In genomic region chr6:108115598-108116058, GRCh38 we compare ENCODE assay signal across 8 cellular contexts. TPM values are rescaled to one million over a fixed set of nuclear protein-coding genes. Genes with fewer than 3 reads are reported as not detected.
DNase-seq lines count a peak whose midpoint lies in the region; ATAC-seq and TF ChIP-seq lines count a peak whose summit lies in the region.

No MANE protein-coding gene starts in this region.

- H3K4me3 Mint-ChIP-seq in Caco-2 (ENCODE audit: unreplicated experiment): peak overlapping the region; percentile 54

- H3K9me2 ChIP-seq in HCT116 (ENCODE audit: insufficient read depth): no peaks in the 10 kb centered on the region

- H3K4me1 ChIP-seq in Caco-2 (no peaks in the 10 kb centered on the region), HCT116 (ENCODE audit: control insufficient read depth in 1 of 2, insufficient read depth in 2 of 2, low read length in 2 of 2) (no peaks in the 10 kb centered on the region), esophagus (ENCODE audit: control insufficient read depth in 2 of 2, insufficient read depth in 2 of 2, low read length in 1 of 2) (peaks cover 3 to 17% of the 10 kb centered on the region in 2 donors), neutrophil (ENCODE audit: control insufficient read depth in 1 of 2, insufficient read depth in 1 of 2, low read depth in 1 of 2, low read length in 1 of 2) (peaks cover 52 to 66% of the 10 kb centered on the region in 2 experiments)

- intact Hi-C loops in Caco-2 (cut with micrococcal nuclease; ENCODE audit: unreplicated experiment): loop anchor here (5.0 kb wide), 2 partner anchors 42 to 147 kb away; partner anchors contain the start of gene SNX3
- intact Hi-C loops in HCT116 (cut with micrococcal nuclease): loop anchor here (10.0 kb wide), 2 partner anchors 149 to 249 kb away; partner anchors contain the start of gene SNX3

- peak; percentile 43 to 68 for TF ChIP-seq CTCF in Caco-2 (IDR thresholded peaks at IDR 0.05; ENCODE audit: insufficient read depth in 1 of 2, low read depth in 1 of 2, low read length in 1 of 2, severe bottlenecking in 1 of 2, unreplicated experiment in 1 of 2)
- peak; percentile 36 to 71 (median 63); a peak in 5 of 6 replicates for TF ChIP-seq CTCF in HCT116 (IDR thresholded peaks at IDR 0.05 in 2 of 3, conservative IDR thresholded peaks at IDR 0.05 in 1 of 3; ENCODE audit: borderline replicate concordance in 1 of 3, insufficient read depth in 1 of 3, low read depth in 2 of 3, low read length in 2 of 3)
- TF ChIP-seq CTCF in neutrophil (IDR thresholded peaks at IDR 0.05): no peak

- H3K36me3 Mint-ChIP-seq in Caco-2 (ENCODE audit: insufficient read depth, unreplicated experiment): no peaks in the 10 kb centered on the region

- TF ChIP-seq POLR2A in HCT116 (IDR thresholded peaks at IDR 0.05; ENCODE audit: borderline replicate concordance, extremely low read depth, insufficient read depth, insufficient read length): no peak

- no peaks in the 10 kb centered on the region for H3K27me3 ChIP-seq in Caco-2 (replicated peaks; ENCODE audit: control insufficient read depth, insufficient read depth, low read length)
- H3K27me3 ChIP-seq in HCT116 (ENCODE audit: insufficient read depth, low read length): no peaks in the 10 kb centered on the region
- H3K27me3 ChIP-seq in esophagus (ENCODE audit: control insufficient read depth in 1 of 2, insufficient read depth in 2 of 2, low read length in 2 of 2): peaks cover 2 to 17% of the 10 kb centered on the region in 2 donors
- H3K27me3 ChIP-seq in neutrophil: peaks cover 100% of the 10 kb centered on the region

- POLR2A ChIA-PET in Caco-2 (lab: Charles Lee) (no interaction called here), HCT116 (lab: Charles Lee) (no interaction called here)

- H3K79me2 ChIP-seq in HCT116 (ENCODE audit: insufficient read depth, low read length): no peaks in the 10 kb centered on the region

- H3K27ac ChIP-seq in HCT116 (ENCODE audit: low read depth, low read length): no peak overlapping the region
- H3K27ac ChIP-seq in esophagus (ENCODE audit: low read depth in 2 of 2, low read length in 1 of 2): no peak overlapping the region
- H3K27ac ChIP-seq in neutrophil: no peak overlapping the region

- peaks cover 7% of the 10 kb centered on the region for H3K4me1 Mint-ChIP-seq in Caco-2 (ENCODE audit: low read depth, unreplicated experiment)

- WGBS in esophagus, 2 donors: 11 to 20% methylated on average over 20 of the region's 20 CpGs

- no peaks in the 10 kb centered on the region for H3K27me3 Mint-ChIP-seq in Caco-2 (ENCODE audit: insufficient read depth, unreplicated experiment)

- 0 out of 2 replicates have a peak overlapping the region, but pooled peaks have one; percentile 25 for H3K4me2 ChIP-seq in HCT116 (ENCODE audit: low read length)

- H3K4me3 ChIP-seq in Caco-2 (ENCODE audit: low read depth, low read length): no peak overlapping the region
- H3K4me3 ChIP-seq in HCT116 (replicated peaks in 1 of 2; ENCODE audit: low read depth in 1 of 2, low read length in 2 of 2): no peak overlapping the region
- H3K4me3 ChIP-seq in esophagus (ENCODE audit: low read depth in 1 of 2, low read length in 2 of 2): peak overlapping the region; percentile 34 to 41
- peak overlapping the region; percentile 24 to 58 for H3K4me3 ChIP-seq in neutrophil (ENCODE audit: low read depth in 1 of 2, low read length in 1 of 2)

- DNase-seq in Caco-2: peak; percentile 63 to 65
- DNase-seq in HCT116 (ENCODE audit: low read depth, low spot score): peak; percentile 41
- DNase-seq in KG1 (lab: John Stamatoyannopoulos, UW): no peak
- no peak for DNase-seq in ureter (ENCODE audit: low spot score)

- CTCF ChIA-PET in Caco-2 (lab: Charles Lee) (no interaction called here), HCT116 (lab: Charles Lee) (no interaction called here)

- H3K36me3 ChIP-seq in Caco-2 (ENCODE audit: control insufficient read depth, insufficient read depth, low read length) (no peaks in the 10 kb centered on the region), HCT116 (ENCODE audit: control insufficient read depth in 1 of 2, insufficient read depth in 2 of 2, low read length in 2 of 2) (no peaks in the 10 kb centered on the region), esophagus (ENCODE audit: control insufficient read depth in 2 of 2, insufficient read depth in 2 of 2, low read length in 1 of 2) (no peaks in the 10 kb centered on the region), neutrophil (no peaks in the 10 kb centered on the region)

- H3K9me3 ChIP-seq in Caco-2: no peaks in the 10 kb centered on the region
- H3K9me3 ChIP-seq in HCT116 (ENCODE audit: control insufficient read depth in 1 of 2, insufficient read depth in 1 of 2, low read depth in 1 of 2, low read length in 2 of 2): no peaks in the 10 kb centered on the region
- no peaks in the 10 kb centered on the region for H3K9me3 ChIP-seq in esophagus (ENCODE audit: control insufficient read depth in 2 of 2, insufficient read depth in 1 of 2, low read depth in 1 of 2, low read length in 1 of 2)
- H3K9me3 ChIP-seq in neutrophil: no peaks in the 10 kb centered on the region

- no peak overlapping the region for H3K27ac Mint-ChIP-seq in Caco-2 (ENCODE audit: unreplicated experiment)

- H4K20me1 ChIP-seq in HCT116 (ENCODE audit: insufficient read depth): no peaks in the 10 kb centered on the region

- no peak overlapping the region for H3K9ac ChIP-seq in HCT116 (ENCODE audit: low read length)

- peak overlapping the region; percentile 35 for H2AFZ ChIP-seq in HCT116 (ENCODE audit: low read depth, low read length, poor library complexity, severe bottlenecking)

- TF ChIP-seq RAD21 in HCT116 (IDR thresholded peaks at IDR 0.05; ENCODE audit: low read depth): peak; percentile 70

- RAD21 ChIA-PET in HCT116 (lab: Charles Lee; ENCODE audit: low non-redundant PET in 1 of 2, low total read pairs in 2 of 2, uncharacterized antibody in 2 of 2, unreplicated experiment in 2 of 2): no interaction called here

- ATAC-seq in HCT116 (peak; percentile 79), SK-N-SH treated with all-trans-retinoic acid at 6 μM for 48 hours (peak; percentile 68), GM21381 (IDR thresholded peaks at IDR 0.05; ENCODE audit: unreplicated experiment) (no peak)

- no peaks in the 10 kb centered on the region for H3K9me3 Mint-ChIP-seq in Caco-2 (ENCODE audit: unreplicated experiment)

- BruUV-seq in Caco-2 (replicated peaks; lab: Mats Ljungman, UMichigan) (no TSS peak), HCT116 (replicated peaks; lab: Mats Ljungman, UMichigan) (no TSS peak)

TF ChIP-seq in HCT116, 20 proteins besides CTCF, POLR2A, EP300 and RAD21 (continues in another document):
- no peak for TF ChIP-seq EZH2phosphoT487 (IDR thresholded peaks at IDR 0.05; ENCODE audit: borderline replicate concordance)

TF ChIP-seq in SK-N-SH treated with all-trans-retinoic acid at 6 μM for 48 hours, 23 proteins besides CTCF, POLR2A, EP300 and RAD21 (continues in another document):
- TF ChIP-seq ZNF565 (CRISPR knock-in tag; conservative IDR thresholded peaks at IDR 0.05; ENCODE audit: low read depth) (no peak), BACH2 (CRISPR knock-in tag; IDR thresholded peaks at IDR 0.05; ENCODE audit: borderline replicate concordance) (no peak), TOX (CRISPR knock-in tag; IDR thresholded peaks at IDR 0.05; ENCODE audit: borderline replicate concordance) (no peak), CSRNP3 (CRISPR knock-in tag; IDR thresholded peaks at IDR 0.05) (no peak), POU6F1 (CRISPR knock-in tag; IDR thresholded peaks at IDR 0.05; ENCODE audit: borderline replicate concordance, low read depth) (no peak), ARNTL (CRISPR knock-in tag; IDR thresholded peaks at IDR 0.05; ENCODE audit: borderline replicate concordance, low read depth) (no peak), ZC3H10 (CRISPR knock-in tag; IDR thresholded peaks at IDR 0.05) (no peak), CREB5 (CRISPR knock-in tag; IDR thresholded peaks at IDR 0.05; ENCODE audit: low read depth) (no peak)

RNA-seq across cellular contexts. Expression of gene OSTM1, which starts 41.1 kb away (rescaled TPM):
- 15.9 and 20.1 TPM in 2 replicates for total RNA-seq in Caco-2 (2022)
- 11.2 TPM for total RNA-seq in HCT116 (2021; ENCODE audit: unreplicated experiment)
- polyA plus RNA-seq in HCT116 (2012): 2.7 and 3.9 TPM in 2 replicates
- polyA plus RNA-seq in esophagus: 1 to 10 TPM; 5.7 to 6.1 TPM
- total RNA-seq in ureter: 40.3 TPM

RNA-seq across cellular contexts. Expression of gene NR2E1, which starts 50.2 kb away (rescaled TPM):
- 1.3 and 1.4 TPM in 2 replicates for total RNA-seq in Caco-2 (2022)
- not detected for total RNA-seq in HCT116 (2021; ENCODE audit: unreplicated experiment)
- polyA plus RNA-seq in HCT116 (2012): not detected in 2 replicates
- under 1 TPM; 0.02 to 0.06 TPM for polyA plus RNA-seq in esophagus
- total RNA-seq in ureter: 0.18 TPM

Comparison
In these comparisons a context has a peak if more than half of its experiments do, and no peak if none do; other contexts are left out.
1. DNase-seq: peak in Caco-2 (2 of 2) and HCT116 (single experiment); none in KG1 (single experiment) and ureter (single experiment).
2. H3K4me3 ChIP-seq: peak in esophagus (2 of 2) and neutrophil (2 of 2); none in Caco-2 (single experiment) and HCT116 (0 of 2).